Comparison of ENCODE assay signal across 12 cellular contexts in the genomic region with DNA sequence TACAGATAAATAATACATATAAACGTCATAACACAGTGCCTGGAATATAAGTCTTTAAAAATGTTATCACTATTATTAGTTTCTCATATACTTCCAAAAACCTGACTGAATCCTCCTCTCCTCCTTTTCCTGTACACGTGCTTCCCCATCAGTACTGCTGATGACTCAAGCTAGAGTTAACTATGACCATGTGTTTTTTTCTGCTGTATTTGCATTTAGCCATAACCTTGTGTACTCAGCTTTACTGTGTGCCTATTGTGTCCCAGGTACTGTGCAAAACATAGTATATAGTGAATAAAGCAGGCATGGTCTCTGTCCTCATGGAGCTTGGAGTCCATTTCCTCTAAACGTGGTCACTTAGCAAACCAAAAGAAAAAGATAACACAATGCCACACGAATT. TPM values are rescaled to one million over a fixed set of nuclear protein-coding genes. Genes with fewer than 3 reads are reported as not detected.
DNase-seq lines count a peak whose midpoint lies in the region; FAIRE-seq and TF ChIP-seq lines count a peak whose summit lies in the region.
"Had no signal": no experiment of that assay in that cellular context is flagged by ENCODE, and none has a peak within 500 bp of the region (broad histone marks: within the 10 kb centered on the region; RNA-seq: fewer than 3 reads in every experiment).

No MANE protein-coding gene starts in this region.

- H3K18ac ChIP-seq in H1 (ENCODE audit: extremely low read depth, low read length): no peak overlapping the region

- H3K36me3 ChIP-seq in H1 (ENCODE audit: control insufficient read depth in 2 of 4, insufficient read depth in 4 of 4, low read length in 3 of 4) (no peaks in the 10 kb centered on the region), thyroid gland (no peaks in the 10 kb centered on the region), ovary (no peaks in the 10 kb centered on the region)

- no peak overlapping the region for H3K4me2 ChIP-seq in H1 (ENCODE audit: insufficient read depth in 1 of 2, low read depth in 2 of 2, low read length in 2 of 2)

- no peak overlapping the region for H4K91ac ChIP-seq in H1 (replicated peaks; ENCODE audit: insufficient read length, low read length)

- TF ChIP-seq POLR2A in H1 (IDR thresholded peaks at IDR 0.05; ENCODE audit: control extremely low read depth in 1 of 2, low read depth in 2 of 2, low read length in 2 of 2) (no peak), thyroid gland (IDR thresholded peaks at IDR 0.05) (no peak), ovary (IDR thresholded peaks at IDR 0.05) (no peak)

- no peak overlapping the region for H2BK12ac ChIP-seq in H1 (ENCODE audit: low read depth, low read length)

- no peak for TF ChIP-seq EP300 in H1 (IDR thresholded peaks at IDR 0.05; ENCODE audit: borderline replicate concordance in 1 of 2, low read depth in 2 of 2, low read length in 2 of 2)
- TF ChIP-seq EP300 in ovary (IDR thresholded peaks at IDR 0.05): no peak

- H3K9me3 ChIP-seq in H1 (ENCODE audit: insufficient read depth in 2 of 2, low read depth in 1 of 2, low read length in 1 of 2) (no peaks in the 10 kb centered on the region), thyroid gland (no peaks in the 10 kb centered on the region), ovary (no peaks in the 10 kb centered on the region)

- no peaks in the 10 kb centered on the region; the same call in 1 of the 2 replicates for H3K79me1 ChIP-seq in H1 (ENCODE audit: low read depth, low read length)

- WGBS in H1 (ENCODE audit: extremely low coverage in 1 of 2, insufficient coverage in 1 of 2, insufficient read length in 1 of 2, insufficient replicate concordance in 2 of 2, low coverage in 1 of 2, low lambda C conversion rate in 2 of 2, missing lambda C conversion rate in 1 of 2), 2 experiments: 67% methylated on average over 4 of the region's 4 CpGs; no CpG with 5 or more reads in 1 of the 2 experiments
- 74 to 77% methylated on average over 4 of the region's 4 CpGs for WGBS in thyroid gland, 2 donors
- 57 to 67% (median 60%) methylated on average over 4 of the region's 4 CpGs for WGBS in ovary, 3 donors

- H3K27me3 ChIP-seq in H1 (replicated peaks in 1 of 4; ENCODE audit: control insufficient read depth in 3 of 4, extremely low read depth in 1 of 4, insufficient read depth in 3 of 4, low read length in 3 of 4): no peaks in the 10 kb centered on the region
- H3K27me3 ChIP-seq in thyroid gland: no peaks in the 10 kb centered on the region
- H3K27me3 ChIP-seq in ovary: no peaks in the 10 kb centered on the region

- CTCF ChIA-PET in H1 (lab: Charles Lee; ENCODE audit: partially characterized antibody): no interaction called here

- H4K8ac ChIP-seq in H1 (ENCODE audit: extremely low read depth, insufficient read depth, low read length): no peak overlapping the region

- no peaks in the 10 kb centered on the region for H4K20me1 ChIP-seq in H1 (replicated peaks in 1 of 2; ENCODE audit: control insufficient read depth in 1 of 2, insufficient read depth in 2 of 2, low read length in 2 of 2)

- H3K23ac ChIP-seq in H1 (ENCODE audit: insufficient read length): no peak overlapping the region

- H3K4ac ChIP-seq in H1 (replicated peaks; ENCODE audit: insufficient read length, low read depth, low read length): no peak overlapping the region

- H3K27ac ChIP-seq in H1 (ENCODE audit: low read depth, low read length): 0 out of 2 replicates have a peak overlapping the region, but pooled peaks have one; percentile 8
- no peak overlapping the region for H3K27ac ChIP-seq in thyroid gland
- no peak overlapping the region for H3K27ac ChIP-seq in ovary

- no peak overlapping the region for H2AK5ac ChIP-seq in H1 (ENCODE audit: low read depth, low read length)

- H3K79me2 ChIP-seq in H1 (ENCODE audit: control insufficient read depth in 1 of 2, insufficient read depth in 2 of 2, low read length in 2 of 2): peaks cover 0 to 69% of the 10 kb centered on the region in 2 experiments; a peak in 3 of 4 replicates

- intact Hi-C loops in thyroid gland (cut with DNase I): no loop called here
- intact Hi-C loops in ovary (cut with DNase I): no loop called here

- DNase-seq in EH (ENCODE audit: low read depth) (peak; percentile 77), NCI-H69 (lab: John Stamatoyannopoulos, UW) (peak; percentile 31), H1 (ENCODE audit: low read depth in 1 of 2, low spot score in 2 of 2) (no peak), myocyte (ENCODE audit: low read depth) (peak; percentile 30), thyroid gland (no peak), NCI-H1694 treated with DMSO at 0.1 percent for 48 hours (lab: John Stamatoyannopoulos, UW) (no peak), ovary (no peak), SK-N-DZ (ENCODE audit: low spot score) (no peak)
- DNase-seq: amniotic stem cell, NCI-H1694 had no signal

- POLR2A ChIA-PET in H1 (lab: Charles Lee; ENCODE audit: partially characterized antibody): interaction anchor here (0.6 kb wide), 1 partner anchor 108 kb away, joined by 3 read pairs; no protein-coding TSS in a partner anchor

- no peak overlapping the region for H2AFZ ChIP-seq in H1 (ENCODE audit: low read length)

- H2BK20ac ChIP-seq in H1 (ENCODE audit: low read length): no peak overlapping the region

- no peak overlapping the region for H4K5ac ChIP-seq in H1 (ENCODE audit: insufficient read length, low read depth, low read length)

- H2BK120ac ChIP-seq in H1 (replicated peaks; ENCODE audit: low read depth, low read length): no peak overlapping the region

- no peak for FAIRE-seq in H1 (lab: Jason Lieb, UNC)
- FAIRE-seq: endometrium had no signal

- H3K4me1 ChIP-seq in H1 (replicated peaks in 1 of 4; ENCODE audit: control insufficient read depth in 3 of 4, insufficient read depth in 4 of 4, low read length in 3 of 4): peaks cover 0 to 14% (median 7%) of the 10 kb centered on the region in 4 experiments; a peak in 3 of 7 replicates
- no peaks in the 10 kb centered on the region for H3K4me1 ChIP-seq in thyroid gland
- H3K4me1 ChIP-seq in ovary (ENCODE audit: insufficient read depth): peaks cover 2% of the 10 kb centered on the region

- TF ChIP-seq CTCF in H1 (IDR thresholded peaks at IDR 0.05; ENCODE audit: control extremely low read depth in 1 of 3, insufficient read depth in 1 of 3, low read depth in 1 of 3, low read length in 3 of 3) (no peak), thyroid gland (IDR thresholded peaks at IDR 0.05) (no peak), ovary (IDR thresholded peaks at IDR 0.05) (no peak)

- peaks cover 2% of the 10 kb centered on the region; the same call in 1 of the 2 replicates for H3K23me2 ChIP-seq in H1 (ENCODE audit: low read depth, low read length)

- no peak overlapping the region for H3K4me3 ChIP-seq in H1 (ENCODE audit: extremely low read depth in 1 of 4, insufficient read depth in 2 of 4, low read depth in 3 of 4, low read length in 4 of 4)
- no peak overlapping the region for H3K4me3 ChIP-seq in thyroid gland (replicated peaks in 1 of 3)
- H3K4me3 ChIP-seq in ovary: no peak overlapping the region

- no peak overlapping the region for H2BK15ac ChIP-seq in H1 (ENCODE audit: low read length)

- H2BK5ac ChIP-seq in H1 (ENCODE audit: low read depth, low read length): no peak overlapping the region

- no peak overlapping the region for H3K9ac ChIP-seq in H1 (replicated peaks in 1 of 4; ENCODE audit: extremely low read depth in 1 of 4, low read depth in 3 of 4, low read length in 3 of 4)

- no peak overlapping the region for H3K14ac ChIP-seq in H1 (ENCODE audit: insufficient read length)

- H3K56ac ChIP-seq in H1 (replicated peaks; ENCODE audit: insufficient read length, low read depth, low read length): no peak overlapping the region

- TF ChIP-seq RAD21 in H1 (IDR thresholded peaks at IDR 0.05 in 1 of 2, conservative IDR thresholded peaks at IDR 0.05 in 1 of 2; ENCODE audit: low read depth in 2 of 2, low read length in 2 of 2): no peak

TF ChIP-seq in H1, 55 proteins besides CTCF, POLR2A, EP300 and RAD21 (continues in another document):
- no peak for TF ChIP-seq POLR2AphosphoS5 (IDR thresholded peaks at IDR 0.05; ENCODE audit: low read depth, low read length)
- no peak for TF ChIP-seq NRF1 (IDR thresholded peaks at IDR 0.05; ENCODE audit: low read depth, low read length)
- TF ChIP-seq EGR1 (IDR thresholded peaks at IDR 0.05; ENCODE audit: borderline replicate concordance, low read depth, low read length): no peak
- no peak for TF ChIP-seq CEBPB (IDR thresholded peaks at IDR 0.05; ENCODE audit: low read depth, low read length)
- TF ChIP-seq, protein P1, sequence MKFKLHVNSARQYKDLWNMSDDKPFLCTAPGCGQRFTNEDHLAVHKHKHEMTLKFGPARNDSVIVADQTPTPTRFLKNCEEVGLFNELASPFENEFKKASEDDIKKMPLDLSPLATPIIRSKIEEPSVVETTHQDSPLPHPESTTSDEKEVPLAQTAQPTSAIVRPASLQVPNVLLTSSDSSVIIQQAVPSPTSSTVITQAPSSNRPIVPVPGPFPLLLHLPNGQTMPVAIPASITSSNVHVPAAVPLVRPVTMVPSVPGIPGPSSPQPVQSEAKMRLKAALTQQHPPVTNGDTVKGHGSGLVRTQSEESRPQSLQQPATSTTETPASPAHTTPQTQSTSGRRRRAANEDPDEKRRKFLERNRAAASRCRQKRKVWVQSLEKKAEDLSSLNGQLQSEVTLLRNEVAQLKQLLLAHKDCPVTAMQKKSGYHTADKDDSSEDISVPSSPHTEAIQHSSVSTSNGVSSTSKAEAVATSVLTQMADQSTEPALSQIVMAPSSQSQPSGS (IDR thresholded peaks at IDR 0.05; ENCODE audit: low read length): no peak
- TF ChIP-seq KDM5A (IDR thresholded peaks at IDR 0.05; ENCODE audit: low read length): no peak
- TF ChIP-seq TEAD4 (IDR thresholded peaks at IDR 0.05; ENCODE audit: low read depth, low read length): no peak
- no peak for TF ChIP-seq NANOG (IDR thresholded peaks at IDR 0.05; ENCODE audit: insufficient read depth, low read depth, low read length, poor library complexity, severe bottlenecking)

RNA-seq across cellular contexts. Expression of a gene that starts 56.5 kb away (rescaled TPM):
- total RNA-seq in H1 (2021; fragmentation: NEBNext Ultra II Directional; extraction: Animal tissue kit (Norgen Biotek cat#: 25700)): 30.0 and 30.1 TPM in 2 replicates
- polyA plus RNA-seq in H1 (2011; rRNA removed) (12.5 and 13.7 TPM in 2 replicates), ovary (10 to 100 TPM in 1 of 2 donors, 1 to 10 TPM in 1; 5.9 to 12.4 TPM)
- 9.7 TPM for polyA plus RNA-seq in H1 (2011; cell fraction: cytosol; rRNA removed)
- polyA plus RNA-seq in H1 (2011; cell fraction: nucleus; rRNA removed): 22.5 TPM
- polyA plus RNA-seq in H1 (2012, experiment 1 of 2): 10.3 to 13.3 TPM (median 12.6 TPM) in 4 replicates
- 0.62 TPM for polyA plus RNA-seq in H1 (2012, experiment 2 of 2)
- 8.2 TPM for polyA plus RNA-seq in H1 (2013, experiment 1 of 2)
- 8.0 TPM for polyA plus RNA-seq in H1 (2013, experiment 2 of 2)
- polyA minus RNA-seq in H1 (2011; rRNA and poly(A)+ RNA removed): 47.6 and 50.7 TPM in 2 replicates
- polyA minus RNA-seq in H1 (2011; cell fraction: cytosol; rRNA and poly(A)+ RNA removed): 18.9 TPM
- 42.6 TPM for polyA minus RNA-seq in H1 (2011; cell fraction: nucleus; rRNA and poly(A)+ RNA removed)
- total RNA-seq in myocyte (10.2 and 10.4 TPM in 2 replicates), thyroid gland (10 to 100 TPM; 13.5 to 21.9 (median 20.2) TPM), ovary (10 to 100 TPM; 22.3 to 34.8 (median 31.6) TPM)
- polyA plus RNA-seq in myocyte (2012): 6.7 TPM
- polyA plus RNA-seq in SK-N-DZ (2014; cell fraction: cytosol; rRNA removed): 3.4 and 3.6 TPM in 2 replicates
- 4.0 and 7.6 TPM in 2 replicates for polyA plus RNA-seq in SK-N-DZ (2014; cell fraction: nucleus; rRNA removed)
- total RNA-seq: OCI-LY7 had no signal

Comparison
In these comparisons a context has a peak if more than half of its experiments do, and no peak if none do; other contexts are left out.
1. DNase-seq: peak in EH (single experiment), NCI-H69 (single experiment) and myocyte (single experiment); none in H1 (0 of 2), thyroid gland (0 of 2), NCI-H1694 treated with DMSO at 0.1 percent for 48 hours (single experiment), ovary (0 of 5) and SK-N-DZ (single experiment).